23 cellular contexts compared by ENCODE assay signal in genomic region chr2:218890369-218890768, GRCh38. TPM values are rescaled to one million over a fixed set of nuclear protein-coding genes. Genes with fewer than 3 reads are reported as not detected.
"Had no signal": no experiment of that assay in that cellular context is flagged by ENCODE, and none has a peak within 500 bp of the region (broad histone marks: within the 10 kb centered on the region; RNA-seq: fewer than 3 reads in every experiment).

No MANE protein-coding gene starts in this region.

- H2AFZ ChIP-seq: neural progenitor cell, parathyroid adenoma had no signal

- H3K9me3 Mint-ChIP-seq: activated naive CD4-positive, alpha-beta T cell treated with anti-CD3 and anti-CD28 coated beads, Interleukin-2, amount 50 U/mL, for 72 hours; stimulated activated naive CD8-positive, alpha-beta T cell treated with anti-CD3 and anti-CD28 coated beads, Interleukin-15, amount 100 ng/mL, for 72 hours; T-helper 1 cell treated with Interleukin-12 subunit alpha and Interleukin-12 subunit beta and Interleukin-4 antibody, amounts not matched to agents 30 μg/mL and 1 μg/mL, for 36 hours had no signal

- H3K36me3 ChIP-seq: neural progenitor cell, upper lobe of right lung had no signal

- H3K27ac Mint-ChIP-seq: activated CD8-positive, alpha-beta T cell treated with anti-CD3 and anti-CD28 coated beads, Interleukin-2, amount 10 ng/mL, durations not matched to agents 7 days and 5 days; activated naive CD4-positive, alpha-beta T cell treated with anti-CD3 and anti-CD28 coated beads, Interleukin-2, amount 50 U/mL, for 72 hours; neural progenitor cell; stimulated activated naive CD8-positive, alpha-beta T cell treated with anti-CD3 and anti-CD28 coated beads, Interleukin-15, amount 100 ng/mL, for 72 hours; T-helper 1 cell treated with Interleukin-12 subunit alpha and Interleukin-12 subunit beta and Interleukin-4 antibody, amounts not matched to agents 30 μg/mL and 1 μg/mL, for 36 hours had no signal

- H3K36me3 Mint-ChIP-seq: activated naive CD4-positive, alpha-beta T cell treated with anti-CD3 and anti-CD28 coated beads, Interleukin-2, amount 50 U/mL, for 72 hours; neural progenitor cell had no signal

- H3K4me2 ChIP-seq: neural progenitor cell had no signal

- FAIRE-seq: TTC549 had no signal

- H3K79me2 ChIP-seq: parathyroid adenoma had no signal

- H3K4me1 ChIP-seq: neural progenitor cell, parathyroid adenoma had no signal

- H3K4me3 Mint-ChIP-seq: activated CD8-positive, alpha-beta T cell treated with anti-CD3 and anti-CD28 coated beads, Interleukin-2, amount 10 ng/mL, durations not matched to agents 7 days and 5 days; neural progenitor cell; stimulated activated naive CD8-positive, alpha-beta T cell treated with anti-CD3 and anti-CD28 coated beads, Interleukin-15, amount 100 ng/mL, for 72 hours; T-helper 1 cell treated with Interleukin-12 subunit alpha and Interleukin-12 subunit beta and Interleukin-4 antibody, amounts not matched to agents 30 μg/mL and 1 μg/mL, for 36 hours had no signal

- H3K9me3 ChIP-seq: body of pancreas, testis, upper lobe of right lung had no signal

- ATAC-seq: activated CD8-positive, alpha-beta T cell treated with anti-CD3 and anti-CD28 coated beads, Interleukin-2, amount 10 ng/mL, durations not matched to agents 7 days and 5 days; activated naive CD4-positive, alpha-beta T cell treated with anti-CD3 and anti-CD28 coated beads, Interleukin-2, amount 50 U/mL, for 72 hours; body of pancreas; esophagus mucosa; left lobe of liver; stimulated activated naive CD8-positive, alpha-beta T cell treated with anti-CD3 and anti-CD28 coated beads, Interleukin-15, amount 100 ng/mL, for 72 hours; upper lobe of right lung had no signal

- H3K4me3 ChIP-seq: body of pancreas, neural progenitor cell, SK-N-MC, testis, upper lobe of right lung had no signal

- H3K27me3 ChIP-seq: body of pancreas, testis had no signal

- H3K27ac ChIP-seq: body of pancreas, neural progenitor cell, parathyroid adenoma, SK-N-MC, testis, upper lobe of right lung had no signal

- H3K9ac ChIP-seq: neural progenitor cell, parathyroid adenoma had no signal

- DNase-seq: activated CD4-positive, alpha-beta T cell treated with anti-CD3 and anti-CD28 coated beads for 1 hour; activated CD8-positive, alpha-beta memory T cell treated with anti-CD3 and anti-CD28 coated beads, Interleukin-2, amount 50 U/mL, for 48 hours; activated CD8-positive, alpha-beta T cell treated with anti-CD3 and anti-CD28 coated beads, Interleukin-2, amount 10 ng/mL, durations not matched to agents 7 days and 5 days; amniotic stem cell; body of pancreas; central memory CD4-positive, alpha-beta T cell; mesenchymal stem cell; retina; stimulated activated CD4-positive, alpha-beta T cell treated with anti-CD3 and anti-CD28 coated beads, Interleukin-15, amount 100 ng/mL, for 24 hours; stimulated activated CD4-positive, alpha-beta T cell treated with anti-CD3 and anti-CD28 coated beads, Interleukin-4, amount 100 ng/mL, for 24 hours; stimulated activated naive CD8-positive, alpha-beta T cell treated with anti-CD3 and anti-CD28 coated beads, Interleukin-15, amount 100 ng/mL, for 72 hours; testis; upper lobe of right lung had no signal

RNA-seq across cellular contexts. Expression of gene WNT10A, which starts 9.7 kb away (rescaled TPM):
- total RNA-seq: activated CD8-positive, alpha-beta T cell treated with anti-CD3 and anti-CD28 coated beads, Interleukin-2, amount 10 ng/mL, durations not matched to agents 7 days and 5 days; dermis microvascular lymphatic vessel endothelial cell; left lobe of liver; skeletal muscle tissue had no signal

RNA-seq across cellular contexts. Expression of gene WNT6, which starts 30.8 kb away (rescaled TPM):
- total RNA-seq: activated CD8-positive, alpha-beta T cell treated with anti-CD3 and anti-CD28 coated beads, Interleukin-2, amount 10 ng/mL, durations not matched to agents 7 days and 5 days; activated naive CD4-positive, alpha-beta T cell treated with anti-CD3 and anti-CD28 coated beads, Interleukin-2, amount 50 U/mL, for 72 hours; dermis microvascular lymphatic vessel endothelial cell; esophagus mucosa; skeletal muscle tissue; upper lobe of right lung had no signal

RNA-seq across cellular contexts. Expression of gene PRKAG3, which starts 58.8 kb away (rescaled TPM):
- total RNA-seq: activated CD8-positive, alpha-beta T cell treated with anti-CD3 and anti-CD28 coated beads, Interleukin-2, amount 10 ng/mL, durations not matched to agents 7 days and 5 days; activated naive CD4-positive, alpha-beta T cell treated with anti-CD3 and anti-CD28 coated beads, Interleukin-2, amount 50 U/mL, for 72 hours; body of pancreas; dermis microvascular lymphatic vessel endothelial cell; esophagus mucosa; left lobe of liver; upper lobe of right lung had no signal
